ENCODE assay signal across 8 cellular contexts in the genomic region with DNA sequence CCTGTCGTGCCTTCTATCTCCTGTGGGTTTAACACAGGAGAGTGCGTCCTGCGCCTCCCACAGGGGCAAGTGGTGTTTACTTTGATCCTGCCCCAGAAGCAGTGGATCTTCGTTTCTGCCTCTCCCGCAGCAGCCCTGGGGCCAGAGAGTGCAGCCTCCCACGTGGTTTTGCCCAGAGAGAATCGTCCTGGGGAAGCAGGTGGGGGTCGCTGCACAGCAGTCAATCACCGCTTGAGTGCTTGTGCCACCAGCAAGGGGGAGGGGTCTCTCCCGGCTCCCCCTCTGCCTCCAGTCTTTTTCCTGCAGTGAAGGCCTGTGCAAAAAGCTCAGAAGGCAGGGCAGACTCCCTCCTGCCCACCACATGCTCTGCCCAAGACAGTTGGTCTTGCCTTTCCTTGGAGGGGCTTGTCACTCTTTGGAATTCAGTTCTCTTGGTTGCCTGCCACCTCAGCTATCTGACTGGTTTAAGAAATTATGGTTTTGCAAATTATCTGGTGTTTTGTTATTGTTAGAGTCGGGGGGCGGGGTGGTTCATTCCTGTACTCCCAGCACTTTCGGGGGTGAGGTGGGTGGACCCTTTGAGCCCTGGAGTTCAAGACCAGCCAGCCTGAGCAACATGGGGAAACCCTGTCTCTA. TPM values are rescaled to one million over a fixed set of nuclear protein-coding genes. Genes with fewer than 3 reads are reported as not detected.
DNase-seq lines count a peak whose midpoint lies in the region; ATAC-seq, FAIRE-seq and TF ChIP-seq lines count a peak whose summit lies in the region.

No MANE protein-coding gene starts in this region.

- H3K4me1 Mint-ChIP-seq in IgD-negative memory B cell, result peaks cover 9 to 20% (median 12%) of the 10 kb centered on the region in 3 donors
- peaks cover 28% of the 10 kb centered on the region for H3K4me1 Mint-ChIP-seq in activated naive CD8-positive, alpha-beta T cell treated with anti-CD3 and anti-CD28 coated beads, Interleukin-2, amount 50 U/mL, for 24 hours

- H3K27ac Mint-ChIP-seq in IgD-negative memory B cell, result peak overlapping the region in 2 of 3 donors; percentile 26 to 59
- H3K27ac Mint-ChIP-seq in activated naive CD8-positive, alpha-beta T cell treated with anti-CD3 and anti-CD28 coated beads, Interleukin-2, amount 50 U/mL, for 24 hours, result peak overlapping the region; percentile 67

- DNase-seq in NCI-H82 (lab: John Stamatoyannopoulos, UW), result peak; percentile 52
- no peak for DNase-seq in NCI-H82 treated with DMSO at 0.1 percent for 48 hours (lab: John Stamatoyannopoulos, UW; ENCODE audit: unreplicated experiment)
- DNase-seq in activated naive CD8-positive, alpha-beta T cell treated with anti-CD3 and anti-CD28 coated beads, Interleukin-2, amount 50 U/mL, for 24 hours, result peak; percentile 63
- DNase-seq in pancreas, result no peak
- no peak for DNase-seq in uterus
- DNase-seq in OCI-M1 (lab: John Stamatoyannopoulos, UW), result no peak

- H3K4me3 Mint-ChIP-seq in IgD-negative memory B cell, result peak overlapping the region; percentile 24 to 92 (median 82)
- H3K4me3 Mint-ChIP-seq in activated naive CD8-positive, alpha-beta T cell treated with anti-CD3 and anti-CD28 coated beads, Interleukin-2, amount 50 U/mL, for 24 hours, result peak overlapping the region; percentile 47

- no peak for FAIRE-seq in pancreas (lab: Jason Lieb, UNC)

- H3K36me3 Mint-ChIP-seq in IgD-negative memory B cell, result no peaks in the 10 kb centered on the region
- H3K36me3 Mint-ChIP-seq in activated naive CD8-positive, alpha-beta T cell treated with anti-CD3 and anti-CD28 coated beads, Interleukin-2, amount 50 U/mL, for 24 hours (ENCODE audit: low read depth), result no peaks in the 10 kb centered on the region

- no peaks in the 10 kb centered on the region for H3K9me3 Mint-ChIP-seq in IgD-negative memory B cell
- no peaks in the 10 kb centered on the region for H3K9me3 Mint-ChIP-seq in activated naive CD8-positive, alpha-beta T cell treated with anti-CD3 and anti-CD28 coated beads, Interleukin-2, amount 50 U/mL, for 24 hours

- 25 to 27% methylated on average over 13 of the region's 13 CpGs for WGBS in pancreas, 2 donors

- peak in 1 of 4 donors; percentile 24 for TF ChIP-seq CTCF in pancreas (IDR thresholded peaks at IDR 0.05)
- TF ChIP-seq CTCF in uterus (IDR thresholded peaks at IDR 0.05), result no peak

- H3K4me3 ChIP-seq in pancreas, result no peak overlapping the region
- no peak overlapping the region for H3K4me3 ChIP-seq in uterus

- ATAC-seq in activated naive CD8-positive, alpha-beta T cell treated with anti-CD3 and anti-CD28 coated beads, Interleukin-2, amount 50 U/mL, for 24 hours, result peak; percentile 64
- ATAC-seq in pancreas (peak in 3 of 4 donors; percentile 14 to 22 (median 21)), HG02763 (IDR thresholded peaks at IDR 0.05; ENCODE audit: unreplicated experiment) (no peak)

- H3K9me3 ChIP-seq in pancreas (no peaks in the 10 kb centered on the region), uterus (no peaks in the 10 kb centered on the region)

- intact Hi-C loops in pancreas (cut with DNase I) (no loop called here), uterus (cut with DNase I; ENCODE audit: low total_unique reads) (no loop called here)

- H3K27me3 ChIP-seq in pancreas (no peaks in the 10 kb centered on the region), uterus (no peaks in the 10 kb centered on the region)

- H3K4me1 ChIP-seq in pancreas (no peaks in the 10 kb centered on the region), uterus (no peaks in the 10 kb centered on the region)

- H3K27ac ChIP-seq in pancreas (no peak overlapping the region), uterus (no peak overlapping the region)

- H3K27me3 Mint-ChIP-seq in IgD-negative memory B cell, result peaks cover 9% of the 10 kb centered on the region
- peaks cover 2% of the 10 kb centered on the region for H3K27me3 Mint-ChIP-seq in activated naive CD8-positive, alpha-beta T cell treated with anti-CD3 and anti-CD28 coated beads, Interleukin-2, amount 50 U/mL, for 24 hours

- H3K36me3 ChIP-seq in pancreas, result no peaks in the 10 kb centered on the region
- no peaks in the 10 kb centered on the region for H3K36me3 ChIP-seq in uterus

- no peak for TF ChIP-seq POLR2A in uterus (IDR thresholded peaks at IDR 0.05)

RNA-seq across cellular contexts. Expression of gene STOML1, which starts 26.9 kb away (rescaled TPM):
- polyA plus RNA-seq in IgD-negative memory B cell (6.6 TPM), pancreas (10 to 100 TPM; 13.1 to 13.2 TPM)
- total RNA-seq in pancreas (10 to 100 TPM in 2 of 6 donors, 1 to 10 TPM in 4; 5.2 to 12.3 (median 6.9) TPM), uterus (10 to 100 TPM in 2 of 4 donors, 1 to 10 TPM in 2; 4.4 to 16.6 (median 8.3) TPM)

RNA-seq across cellular contexts. Expression of gene PML, which starts 29.3 kb away (rescaled TPM):
- polyA plus RNA-seq in IgD-negative memory B cell (43.4 TPM), pancreas (10 to 100 TPM; 17.6 to 19.1 TPM)
- total RNA-seq in pancreas (10 to 100 TPM; 10.6 to 31.7 (median 13.0) TPM), uterus (100 to 1,000 TPM in 2 of 4 donors, 10 to 100 TPM in 2; 39.0 to 118 (median 78.3) TPM)

RNA-seq across cellular contexts. Expression of gene LOXL1, which starts 39.0 kb away (rescaled TPM):
- polyA plus RNA-seq in IgD-negative memory B cell (0.55 TPM), pancreas (10 to 100 TPM; 11.5 to 14.8 TPM)
- total RNA-seq in pancreas (10 to 100 TPM in 1 of 6 donors, 1 to 10 TPM in 5; 2.2 to 14.9 (median 4.9) TPM), uterus (10 to 100 TPM; 19.4 to 68.4 (median 33.1) TPM)

Comparison
In these comparisons a context has a peak if more than half of its experiments do, and no peak if none do; other contexts are left out.
1. DNase-seq: peak in NCI-H82 (single experiment) and activated naive CD8-positive, alpha-beta T cell treated with anti-CD3 and anti-CD28 coated beads, Interleukin-2, amount 50 U/mL, for 24 hours (single experiment); none in NCI-H82 treated with DMSO at 0.1 percent for 48 hours (single experiment), pancreas (0 of 6), uterus (0 of 2) and OCI-M1 (single experiment).